18 cellular contexts compared by ENCODE assay signal in genomic region chr4:182548156-182548555, GRCh38.
"Had no signal": no experiment of that assay in that cellular context is flagged by ENCODE, and none has a peak within 500 bp of the region (broad histone marks: within the 10 kb centered on the region; RNA-seq: fewer than 3 reads in every experiment).

No MANE protein-coding gene starts in this region.

- H3K4me3 ChIP-seq: coronary artery, left ventricle myocardium inferior, lower lobe of right lung, spleen, testis, transverse colon had no signal

- H3K9me3 ChIP-seq: left ventricle myocardium inferior, lower lobe of right lung, spleen, testis, transverse colon had no signal

- H3K36me3 Mint-ChIP-seq: memory B cell; natural killer cell treated with Interleukin-12 subunit alpha and Interleukin-12 subunit beta and Interleukin-15 and Interleukin-18, amount 100 ng/mL, for 72 hours; stimulated activated memory B cell treated with anti-CD40 and anti-IgM and Interleukin-4, amounts not matched to agents 10 μg/mL and 1 μg/mL and 100 μg/mL, for 72 hours had no signal

- DNase-seq: effector CD8-positive, alpha-beta T cell; immature natural killer cell; kidney; left cardiac atrium; left ventricle myocardium inferior; lower lobe of right lung; spleen; stimulated activated CD4-positive, alpha-beta T cell treated with anti-CD3 and anti-CD28 coated beads, Interleukin-4, amount 100 ng/mL, for 24 hours; testis; transverse colon had no signal

- H3K4me3 Mint-ChIP-seq: immature natural killer cell; memory B cell; mesothelial cell of epicardium; natural killer cell treated with Interleukin-12 subunit alpha and Interleukin-12 subunit beta and Interleukin-15 and Interleukin-18, amount 100 ng/mL, for 72 hours; stimulated activated memory B cell treated with anti-CD40 and anti-IgM and Interleukin-4, amounts not matched to agents 10 μg/mL and 1 μg/mL and 100 μg/mL, for 72 hours; stimulated activated naive CD8-positive, alpha-beta T cell treated with anti-CD3 and anti-CD28 coated beads, Interleukin-15, Interleukin-2, amounts not matched to agents 100 ng/mL and 50 ng/mL, for 24 hours had no signal

- H3K27ac ChIP-seq: left ventricle myocardium inferior, lower lobe of right lung, spleen, testis, transverse colon had no signal

- H3K27ac Mint-ChIP-seq: immature natural killer cell; memory B cell; mesothelial cell of epicardium; natural killer cell treated with Interleukin-12 subunit alpha and Interleukin-12 subunit beta and Interleukin-15 and Interleukin-18, amount 100 ng/mL, for 72 hours; stimulated activated memory B cell treated with anti-CD40 and anti-IgM and Interleukin-4, amounts not matched to agents 10 μg/mL and 1 μg/mL and 100 μg/mL, for 72 hours; stimulated activated naive CD8-positive, alpha-beta T cell treated with anti-CD3 and anti-CD28 coated beads, Interleukin-15, Interleukin-2, amounts not matched to agents 100 ng/mL and 50 ng/mL, for 24 hours had no signal

- H3K36me3 ChIP-seq: left ventricle myocardium inferior, lower lobe of right lung, spleen, transverse colon had no signal

- H3K9me3 Mint-ChIP-seq: mesothelial cell of epicardium; stimulated activated memory B cell treated with anti-CD40 and anti-IgM and Interleukin-4, amounts not matched to agents 10 μg/mL and 1 μg/mL and 100 μg/mL, for 72 hours; stimulated activated naive CD8-positive, alpha-beta T cell treated with anti-CD3 and anti-CD28 coated beads, Interleukin-15, Interleukin-2, amounts not matched to agents 100 ng/mL and 50 ng/mL, for 24 hours had no signal

- H3K4me1 ChIP-seq: left ventricle myocardium inferior, lower lobe of right lung, spleen, testis, transverse colon had no signal

- H3K4me1 Mint-ChIP-seq: immature natural killer cell; memory B cell; mesothelial cell of epicardium; stimulated activated memory B cell treated with anti-CD40 and anti-IgM and Interleukin-4, amounts not matched to agents 10 μg/mL and 1 μg/mL and 100 μg/mL, for 72 hours had no signal

- ATAC-seq: esophagus mucosa; left cardiac atrium; lower lobe of right lung; sciatic nerve; stimulated activated memory B cell treated with anti-CD40 and anti-IgM and Interleukin-4, amounts not matched to agents 10 μg/mL and 1 μg/mL and 100 μg/mL, for 72 hours had no signal

- H3K27me3 ChIP-seq: spleen, testis, transverse colon had no signal
